In genomic region chr4:153065286-153065685, GRCh38 we compare ENCODE assay signal across 22 cellular contexts.
"Had no signal": no experiment of that assay in that cellular context is flagged by ENCODE, and none has a peak within 500 bp of the region (broad histone marks: within the 10 kb centered on the region; RNA-seq: fewer than 3 reads in every experiment).

No MANE protein-coding gene starts in this region.

- H3K36me3 ChIP-seq: SJSA1, suprapubic skin had no signal

- H3K9me3 Mint-ChIP-seq: activated B cell treated with CpG ODN at 0.5 μM for 24 hours; activated naive CD4-positive, alpha-beta T cell treated with anti-CD3 and anti-CD28 coated beads, Interleukin-2, amount 10 ng/mL, durations not matched to agents 7 days and 5 days; activated naive CD8-positive, alpha-beta T cell treated with anti-CD3 and anti-CD28 coated beads, Interleukin-2, amount 50 U/mL, for 24 hours; activated T-cell treated with anti-CD3 and anti-CD28 coated beads, Interleukin-2, amount 50 U/mL, for 72 hours; brain; effector memory CD8-positive, alpha-beta T cell; stimulated activated naive CD8-positive, alpha-beta T cell treated with anti-CD3 and anti-CD28 coated beads, Interleukin-15, Interleukin-2, amounts not matched to agents 100 ng/mL and 50 ng/mL, for 24 hours; type B pancreatic cell had no signal

- H3K27me3 ChIP-seq: SJSA1, suprapubic skin had no signal

- H3K4me1 Mint-ChIP-seq: activated B cell treated with CpG ODN at 0.5 μM for 24 hours; activated CD4-positive, alpha-beta T cell treated with anti-CD3 and anti-CD28 coated beads for 36 hours; activated naive CD4-positive, alpha-beta T cell treated with anti-CD3 and anti-CD28 coated beads, Interleukin-2, amount 10 ng/mL, durations not matched to agents 7 days and 5 days; activated naive CD8-positive, alpha-beta T cell treated with anti-CD3 and anti-CD28 coated beads, Interleukin-2, amount 50 U/mL, for 24 hours; brain had no signal

- H3K4me3 Mint-ChIP-seq: activated B cell treated with CpG ODN at 0.5 μM for 24 hours; activated CD4-positive, alpha-beta T cell treated with anti-CD3 and anti-CD28 coated beads for 36 hours; activated naive CD4-positive, alpha-beta T cell treated with anti-CD3 and anti-CD28 coated beads, Interleukin-2, amount 10 ng/mL, durations not matched to agents 7 days and 5 days; activated naive CD8-positive, alpha-beta T cell treated with anti-CD3 and anti-CD28 coated beads, Interleukin-2, amount 50 U/mL, for 24 hours; activated T-cell treated with anti-CD3 and anti-CD28 coated beads, Interleukin-2, amount 50 U/mL, for 72 hours; brain; effector memory CD8-positive, alpha-beta T cell; stimulated activated naive CD8-positive, alpha-beta T cell treated with anti-CD3 and anti-CD28 coated beads, Interleukin-15, Interleukin-2, amounts not matched to agents 100 ng/mL and 50 ng/mL, for 24 hours; type B pancreatic cell had no signal

- H3K27ac ChIP-seq: SJSA1, suprapubic skin had no signal

- ATAC-seq: activated CD4-positive, alpha-beta T cell treated with anti-CD3 and anti-CD28 coated beads for 36 hours; activated naive CD8-positive, alpha-beta T cell treated with anti-CD3 and anti-CD28 coated beads, Interleukin-2, amount 50 U/mL, for 24 hours; activated T-cell treated with anti-CD3 and anti-CD28 coated beads, Interleukin-2, amount 50 U/mL, for 72 hours; effector memory CD8-positive, alpha-beta T cell had no signal

- H3K9me3 ChIP-seq: SJSA1, suprapubic skin had no signal

- FAIRE-seq: endothelial cell of umbilical vein had no signal

- H3K4me3 ChIP-seq: SJSA1, suprapubic skin had no signal

- H3K27me3 Mint-ChIP-seq: activated B cell treated with CpG ODN at 0.5 μM for 24 hours; activated CD4-positive, alpha-beta T cell treated with anti-CD3 and anti-CD28 coated beads for 36 hours; activated naive CD8-positive, alpha-beta T cell treated with anti-CD3 and anti-CD28 coated beads, Interleukin-2, amount 50 U/mL, for 24 hours; stimulated activated naive CD8-positive, alpha-beta T cell treated with anti-CD3 and anti-CD28 coated beads, Interleukin-15, Interleukin-2, amounts not matched to agents 100 ng/mL and 50 ng/mL, for 24 hours; type B pancreatic cell had no signal

- H3K27ac Mint-ChIP-seq: activated B cell treated with CpG ODN at 0.5 μM for 24 hours; activated CD4-positive, alpha-beta T cell treated with anti-CD3 and anti-CD28 coated beads for 36 hours; activated naive CD4-positive, alpha-beta T cell treated with anti-CD3 and anti-CD28 coated beads, Interleukin-2, amount 10 ng/mL, durations not matched to agents 7 days and 5 days; activated naive CD8-positive, alpha-beta T cell treated with anti-CD3 and anti-CD28 coated beads, Interleukin-2, amount 50 U/mL, for 24 hours; activated T-cell treated with anti-CD3 and anti-CD28 coated beads, Interleukin-2, amount 50 U/mL, for 72 hours; brain; effector memory CD8-positive, alpha-beta T cell; stimulated activated naive CD8-positive, alpha-beta T cell treated with anti-CD3 and anti-CD28 coated beads, Interleukin-15, Interleukin-2, amounts not matched to agents 100 ng/mL and 50 ng/mL, for 24 hours; type B pancreatic cell had no signal

- H3K36me3 Mint-ChIP-seq: activated naive CD4-positive, alpha-beta T cell treated with anti-CD3 and anti-CD28 coated beads, Interleukin-2, amount 10 ng/mL, durations not matched to agents 7 days and 5 days; brain; type B pancreatic cell had no signal

- DNase-seq: activated B cell treated with CpG ODN at 0.5 μM for 24 hours; activated CD4-positive, alpha-beta T cell treated with anti-CD3 and anti-CD28 coated beads for 36 hours; activated CD4-positive, alpha-beta T cell treated with anti-CD3 and anti-CD28 coated beads, Interleukin-2, amount 50 U/mL, for 4 hours; activated effector memory CD4-positive, alpha-beta T cell treated with Interleukin-2 at 50 U/mL for 16 hours; activated naive CD4-positive, alpha-beta T cell treated with anti-CD3 and anti-CD28 coated beads, Interleukin-2, amount 10 ng/mL, durations not matched to agents 7 days and 5 days; activated naive CD8-positive, alpha-beta T cell treated with anti-CD3 and anti-CD28 coated beads, Interleukin-2, amount 50 U/mL, for 24 hours; activated T-cell treated with anti-CD3 and anti-CD28 coated beads, Interleukin-2, amount 50 U/mL, for 72 hours; anterior cingulate cortex; dermis blood vessel endothelial cell; effector memory CD8-positive, alpha-beta T cell; foreskin melanocyte; hippocampal formation; kidney glomerular epithelial cell; stimulated activated CD4-positive, alpha-beta T cell treated with anti-CD3 and anti-CD28 coated beads, Interleukin-12 subunit alpha, Interleukin-12 subunit beta, amount 100 ng/mL, for 4 hours; stimulated activated CD4-positive, alpha-beta T cell treated with anti-CD3 and anti-CD28 coated beads, Interleukin-1b, Interleukin-23, amount 100 ng/mL, for 48 hours; T-helper 9 cell had no signal
